In the genomic region with DNA sequence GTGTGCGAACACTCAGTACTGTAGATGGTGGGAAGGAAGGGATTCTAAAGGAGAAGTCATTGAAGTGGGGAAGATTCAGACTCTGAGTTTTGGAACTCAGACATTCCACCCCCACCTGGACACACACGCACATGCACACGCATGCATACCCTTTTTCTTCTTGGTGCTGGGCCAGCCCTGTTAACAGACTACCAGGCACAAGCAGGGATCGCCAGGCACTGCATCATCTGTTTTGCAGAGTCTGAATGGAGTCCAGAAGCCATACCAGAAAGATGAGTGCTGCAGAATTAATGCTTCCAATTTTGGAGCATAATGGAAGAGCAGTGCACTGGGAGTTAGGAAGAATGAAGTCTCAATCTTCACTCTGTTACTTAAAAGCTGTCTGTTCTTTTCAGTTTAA, we compare ENCODE assay signal across 18 cellular contexts.
DNase-seq lines count a peak whose midpoint lies in the region; ATAC-seq and TF ChIP-seq lines count a peak whose summit lies in the region.
"Had no signal": no experiment of that assay in that cellular context is flagged by ENCODE, and none has a peak within 500 bp of the region (broad histone marks: within the 10 kb centered on the region; RNA-seq: fewer than 3 reads in every experiment).

No MANE protein-coding gene starts in this region.

- H3K36me3 ChIP-seq in BJ (ENCODE audit: control insufficient read depth, insufficient read depth, low read length) (no peaks in the 10 kb centered on the region), thoracic aorta (no peaks in the 10 kb centered on the region), A673 (ENCODE audit: insufficient read depth, low read length, poor library complexity, severe bottlenecking) (no peaks in the 10 kb centered on the region)
- H3K36me3 ChIP-seq: BLaER1 treated with 17β-estradiol and CSF1 and Interleukin-3, amounts not matched to agents 10 nM and 100 nM; spleen; suprapubic skin had no signal

- H3K27ac ChIP-seq in thoracic aorta (peak overlapping the region; percentile 81 to 84), A673 (ENCODE audit: low read depth, low read length, poor library complexity, severe bottlenecking) (no peak overlapping the region)
- H3K27ac ChIP-seq: BLaER1 treated with 17β-estradiol and CSF1 and Interleukin-3, amounts not matched to agents 10 nM and 100 nM; epithelial cell of prostate; psoas muscle; spleen; suprapubic skin had no signal

- intact Hi-C loops in A673 (cut with micrococcal nuclease; ENCODE audit: unreplicated experiment): no loop called here

- peaks cover 31 to 66% of the 10 kb centered on the region in 2 donors for H3K4me1 ChIP-seq in thoracic aorta (ENCODE audit: control insufficient read depth in 1 of 2, low read depth in 2 of 2)
- no peaks in the 10 kb centered on the region for H3K4me1 ChIP-seq in A673 (ENCODE audit: insufficient read depth, low read length, poor library complexity, severe bottlenecking)
- H3K4me1 ChIP-seq: psoas muscle, spleen, suprapubic skin had no signal

- ATAC-seq in thoracic aorta (ENCODE audit: insufficient number of reproducible peaks, low FRiP score, low read depth): no peak
- ATAC-seq: activated T-cell treated with anti-CD3 and anti-CD28 coated beads, Interleukin-2, amount 50 U/mL, for 4 hours; HepG2; Panc1; psoas muscle had no signal

- H3K4me3 ChIP-seq in BJ (ENCODE audit: low read depth, low read length) (no peak overlapping the region), thoracic aorta (no peak overlapping the region), A673 (ENCODE audit: low read depth, low read length, poor library complexity, severe bottlenecking) (no peak overlapping the region)
- H3K4me3 ChIP-seq: BLaER1 treated with 17β-estradiol and CSF1 and Interleukin-3, amounts not matched to agents 10 nM and 100 nM; psoas muscle; spleen; suprapubic skin had no signal

- CTCF ChIA-PET in BJ (lab: Yijun Ruan, JAX): interaction anchor here (1.2 kb wide), 1 partner anchor 52 kb away, joined by 6 read pairs; no protein-coding TSS in a partner anchor
- CTCF ChIA-PET in A673 (lab: Charles Lee): no interaction called here

- H3K9me3 ChIP-seq in thoracic aorta (no peaks in the 10 kb centered on the region), A673 (ENCODE audit: low read depth, low read length, poor library complexity, severe bottlenecking) (no peaks in the 10 kb centered on the region)
- H3K9me3 ChIP-seq: BLaER1 treated with 17β-estradiol and CSF1 and Interleukin-3, amounts not matched to agents 10 nM and 100 nM; psoas muscle; spleen; suprapubic skin had no signal

- DNase-seq in BJ (ENCODE audit: low read depth) (peak; percentile 69), NCI-H446 treated with DMSO at 0.1 percent for 48 hours (lab: John Stamatoyannopoulos, UW) (peak; percentile 48), inferior parietal cortex (ENCODE audit: extremely low spot score) (peak; percentile 25), thoracic aorta (ENCODE audit: low spot score) (peak; percentile 46), GM19240 (ENCODE audit: insufficient read length, low spot score) (no peak), A673 (ENCODE audit: low spot score) (no peak)
- no peak for DNase-seq in stimulated activated CD4-positive, alpha-beta T cell treated with anti-CD3 and anti-CD28 coated beads, Interleukin-2, amount 100 ng/mL, for 48 hours
- DNase-seq in stimulated activated CD4-positive, alpha-beta T cell treated with anti-CD3 and anti-CD28 coated beads, Interleukin-12 subunit alpha, Interleukin-12 subunit beta, amount 100 ng/mL, for 4 hours: no peak
- DNase-seq: activated T-cell treated with anti-CD3 and anti-CD28 coated beads, Interleukin-2, amount 50 U/mL, for 4 hours; GF-D8; psoas muscle; spleen; stimulated activated CD8-positive, alpha-beta memory T cell treated with anti-CD3 and anti-CD28 coated beads, Interleukin-4, amount 100 ng/mL, for 48 hours had no signal

- TF ChIP-seq CTCF in BJ (IDR thresholded peaks at IDR 0.05; ENCODE audit: insufficient read depth, low read depth, low read length) (no peak), thoracic aorta (IDR thresholded peaks at IDR 0.05) (no peak), A673 (conservative IDR thresholded peaks at IDR 0.05; ENCODE audit: low read depth, low read length) (no peak)

- POLR2A ChIA-PET in BJ (lab: Charles Lee) (no interaction called here), A673 (lab: Charles Lee; ENCODE audit: low non-redundant PET) (no interaction called here)

- BruUV-seq in A673 (replicated peaks; lab: Mats Ljungman, UMichigan): no TSS peak

- H3K27me3 ChIP-seq in BJ (ENCODE audit: control insufficient read depth, insufficient read depth, low read length): no peaks in the 10 kb centered on the region
- no peaks in the 10 kb centered on the region for H3K27me3 ChIP-seq in thoracic aorta (replicated peaks; ENCODE audit: insufficient read depth)
- no peaks in the 10 kb centered on the region for H3K27me3 ChIP-seq in A673 (replicated peaks; ENCODE audit: insufficient read depth, low read depth, low read length, poor library complexity)
- H3K27me3 ChIP-seq: BLaER1 treated with 17β-estradiol and CSF1 and Interleukin-3, amounts not matched to agents 10 nM and 100 nM; suprapubic skin had no signal

Comparison
In these comparisons a context has a peak if more than half of its experiments do, and no peak if none do; other contexts are left out.
1. DNase-seq: peak in BJ (single experiment), NCI-H446 treated with DMSO at 0.1 percent for 48 hours (single experiment), inferior parietal cortex (single experiment) and thoracic aorta (single experiment); none in GM19240 (single experiment), stimulated activated CD4-positive, alpha-beta T cell treated with anti-CD3 and anti-CD28 coated beads, Interleukin-2, amount 100 ng/mL, for 48 hours (0 of 2), A673 (single experiment) and stimulated activated CD4-positive, alpha-beta T cell treated with anti-CD3 and anti-CD28 coated beads, Interleukin-12 subunit alpha, Interleukin-12 subunit beta, amount 100 ng/mL, for 4 hours (single experiment).